ENCODE assay signal across 2 cellular contexts in genomic region chr5:171840066-171840465, GRCh38.
TF ChIP-seq lines count a peak whose summit lies in the region.

No MANE protein-coding gene starts in this region.

TF ChIP-seq in GM23338, 12 proteins besides CTCF, POLR2A, EP300 and RAD21 (continued from another document):
- TF ChIP-seq ETS1 (IDR thresholded peaks at IDR 0.05) (no peak), ZNF462 (CRISPR knock-in tag; IDR thresholded peaks at IDR 0.05) (no peak), NANOG (IDR thresholded peaks at IDR 0.05; ENCODE audit: borderline replicate concordance) (no peak), ZNF114 (CRISPR knock-in tag; IDR thresholded peaks at IDR 0.05) (no peak), CREB1 (CRISPR knock-in tag; IDR thresholded peaks at IDR 0.05; ENCODE audit: low read depth) (no peak), REST (IDR thresholded peaks at IDR 0.05; ENCODE audit: unreplicated experiment) (no peak), EZH2phosphoT487 (IDR thresholded peaks at IDR 0.05; ENCODE audit: unreplicated experiment) (no peak)

TF ChIP-seq in H1, 55 proteins besides CTCF, POLR2A, EP300 and RAD21 (continued from another document):
- TF ChIP-seq CTBP2 (IDR thresholded peaks at IDR 0.05; ENCODE audit: borderline replicate concordance, insufficient read depth, insufficient read length, low read length) (no peak), SP2 (IDR thresholded peaks at IDR 0.05; ENCODE audit: low read length) (no peak), SIN3A (conservative IDR thresholded peaks at IDR 0.05 in 1 of 2, IDR thresholded peaks at IDR 0.05 in 1 of 2; ENCODE audit: low read depth in 1 of 2, low read length in 2 of 2) (no peak), GABPA (IDR thresholded peaks at IDR 0.05; ENCODE audit: borderline replicate concordance, insufficient read depth, low read length) (no peak)
